Comparison of ENCODE assay signal across 1 cellular context in the genomic region with DNA sequence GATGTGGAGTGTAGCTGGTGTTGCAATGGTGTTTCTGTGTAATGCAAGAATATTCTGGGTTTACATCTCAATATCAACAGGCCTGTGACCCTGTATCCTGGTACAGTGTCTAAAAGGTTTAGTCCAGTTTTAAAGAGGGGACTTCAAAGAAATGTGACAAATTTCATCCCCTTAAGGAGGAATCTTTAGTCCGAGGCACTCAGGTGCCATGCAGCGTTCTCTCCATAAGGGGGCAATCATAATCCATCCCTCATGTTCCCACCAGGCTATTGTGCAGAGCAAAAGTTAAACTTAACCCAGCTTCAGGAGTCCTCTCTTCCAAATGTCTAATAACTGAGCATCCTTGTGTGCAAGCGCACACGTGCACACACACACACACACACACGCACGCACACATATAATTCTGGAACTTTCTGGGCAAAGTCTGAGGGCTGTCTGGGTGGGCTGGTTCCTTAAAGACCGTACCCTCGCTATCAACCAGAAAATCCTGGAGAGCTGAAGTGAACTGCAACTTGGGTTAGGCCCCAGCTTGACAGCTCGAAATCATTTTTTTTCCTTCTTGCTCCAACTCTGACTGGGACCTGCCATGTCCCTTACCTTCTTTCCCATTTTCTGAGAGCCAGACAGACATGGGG.
TF ChIP-seq lines count a peak whose summit lies in the region.

No MANE protein-coding gene starts in this region.

TF ChIP-seq in HepG2, 621 proteins besides CTCF, POLR2A, EP300 and RAD21 (continued from another document):
- TF ChIP-seq, protein P1, sequence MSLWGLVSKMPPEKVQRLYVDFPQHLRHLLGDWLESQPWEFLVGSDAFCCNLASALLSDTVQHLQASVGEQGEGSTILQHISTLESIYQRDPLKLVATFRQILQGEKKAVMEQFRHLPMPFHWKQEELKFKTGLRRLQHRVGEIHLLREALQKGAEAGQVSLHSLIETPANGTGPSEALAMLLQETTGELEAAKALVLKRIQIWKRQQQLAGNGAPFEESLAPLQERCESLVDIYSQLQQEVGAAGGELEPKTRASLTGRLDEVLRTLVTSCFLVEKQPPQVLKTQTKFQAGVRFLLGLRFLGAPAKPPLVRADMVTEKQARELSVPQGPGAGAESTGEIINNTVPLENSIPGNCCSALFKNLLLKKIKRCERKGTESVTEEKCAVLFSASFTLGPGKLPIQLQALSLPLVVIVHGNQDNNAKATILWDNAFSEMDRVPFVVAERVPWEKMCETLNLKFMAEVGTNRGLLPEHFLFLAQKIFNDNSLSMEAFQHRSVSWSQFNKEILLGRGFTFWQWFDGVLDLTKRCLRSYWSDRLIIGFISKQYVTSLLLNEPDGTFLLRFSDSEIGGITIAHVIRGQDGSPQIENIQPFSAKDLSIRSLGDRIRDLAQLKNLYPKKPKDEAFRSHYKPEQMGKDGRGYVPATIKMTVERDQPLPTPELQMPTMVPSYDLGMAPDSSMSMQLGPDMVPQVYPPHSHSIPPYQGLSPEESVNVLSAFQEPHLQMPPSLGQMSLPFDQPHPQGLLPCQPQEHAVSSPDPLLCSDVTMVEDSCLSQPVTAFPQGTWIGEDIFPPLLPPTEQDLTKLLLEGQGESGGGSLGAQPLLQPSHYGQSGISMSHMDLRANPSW (CRISPR knock-in tag; IDR thresholded peaks at IDR 0.05; ENCODE audit: borderline replicate concordance), result 0 out of 2 replicates have a peak, but pooled peaks have one; percentile 37
- peak; percentile 19 for TF ChIP-seq XRCC5 (optimal IDR thresholded peaks at IDR 0.05; ENCODE audit: low read length)
